Comparison of ENCODE assay signal across 1 cellular context in genomic region chr10:14838582-14839304, GRCh38.
TF ChIP-seq lines count a peak whose summit lies in the region.

No MANE protein-coding gene starts in this region.

TF ChIP-seq in K562, 482 proteins besides CTCF, POLR2A, EP300 and RAD21 (continues in another document):
- TF ChIP-seq SMAD1 (IDR thresholded peaks at IDR 0.05; ENCODE audit: low read depth, low read length, partially characterized antibody) (no peak), NFE2 (IDR thresholded peaks at IDR 0.05; ENCODE audit: low read depth) (no peak), DEAF1 (CRISPR knock-in tag; IDR thresholded peaks at IDR 0.05) (no peak), ELF4 (CRISPR knock-in tag; IDR thresholded peaks at IDR 0.05) (no peak), ARID4B (CRISPR knock-in tag; IDR thresholded peaks at IDR 0.05) (0 out of 2 replicates have a peak, but pooled peaks have one; percentile 17), ZNF274 (IDR thresholded peaks at IDR 0.05; ENCODE audit: borderline replicate concordance, low read depth, low read length) (no peak; the same call in 1 of the 2 replicates), TRIM25 (IDR thresholded peaks at IDR 0.05; ENCODE audit: borderline replicate concordance) (no peak), CBX1 (IDR thresholded peaks at IDR 0.05; ENCODE audit: low read depth) (no peak), CREM (IDR thresholded peaks at IDR 0.05; ENCODE audit: low read depth) (peak; percentile 44), THRAP3 (IDR thresholded peaks at IDR 0.05; ENCODE audit: borderline replicate concordance) (no peak), FIP1L1 (IDR thresholded peaks at IDR 0.05; ENCODE audit: low read depth, low read length, poor library complexity, severe bottlenecking) (peak; percentile 42), GTF2F1 (IDR thresholded peaks at IDR 0.05; ENCODE audit: low read depth, low read length) (no peak), STAG1 (CRISPR knock-in tag; IDR thresholded peaks at IDR 0.05; ENCODE audit: borderline replicate concordance) (0 out of 2 replicates have a peak, but pooled peaks have one; percentile 3), NCOA4 (IDR thresholded peaks at IDR 0.05; ENCODE audit: partially characterized antibody) (no peak), SIRT6 (IDR thresholded peaks at IDR 0.05; ENCODE audit: low read depth, low read length) (no peak), ZNF76 (CRISPR knock-in tag; IDR thresholded peaks at IDR 0.05; ENCODE audit: borderline replicate concordance) (no peak), USF2 (CRISPR knock-in tag; IDR thresholded peaks at IDR 0.05) (0 out of 2 replicates have a peak, but pooled peaks have one; percentile 2), ZBTB8A (IDR thresholded peaks at IDR 0.05; ENCODE audit: partially characterized antibody) (no peak), POLR2AphosphoS2 (IDR thresholded peaks at IDR 0.05; ENCODE audit: low read length) (no peak), EZH2 (IDR thresholded peaks at IDR 0.05; ENCODE audit: borderline replicate concordance, low read depth, low read length) (no peak), BMI1 (IDR thresholded peaks at IDR 0.05; ENCODE audit: low read length) (no peak), CHD1 (IDR thresholded peaks at IDR 0.05; ENCODE audit: low read length) (peak; percentile 77), ZSCAN29 (IDR thresholded peaks at IDR 0.05) (peak; percentile 5; the same call in 1 of the 2 replicates), KAT8 (IDR thresholded peaks at IDR 0.05; ENCODE audit: low read depth) (no peak), HMG20B (CRISPR knock-in tag; IDR thresholded peaks at IDR 0.05) (no peak), TAF15 (IDR thresholded peaks at IDR 0.05; ENCODE audit: low read depth, low read length) (no peak), KDM5B (IDR thresholded peaks at IDR 0.05; ENCODE audit: insufficient replicate concordance, low read depth, low read length) (no peak), PHTF2 (CRISPR knock-in tag; IDR thresholded peaks at IDR 0.05) (no peak), FOXP4 (CRISPR knock-in tag; IDR thresholded peaks at IDR 0.05; ENCODE audit: borderline replicate concordance) (no peak), CREB3L1 (IDR thresholded peaks at IDR 0.05; ENCODE audit: borderline replicate concordance, low read depth) (no peak), DPF2 (IDR thresholded peaks at IDR 0.05) (no peak), TEAD1 (CRISPR knock-in tag; IDR thresholded peaks at IDR 0.05) (no peak; a peak in 1 of 4 replicates), TAL1 (IDR thresholded peaks at IDR 0.05) (no peak), BRCA1 (IDR thresholded peaks at IDR 0.05) (no peak), BRCA1 (CRISPR knock-in tag; IDR thresholded peaks at IDR 0.05) (no peak), SAFB (IDR thresholded peaks at IDR 0.05; ENCODE audit: borderline replicate concordance, low read depth, low read length) (no peak), ZNF518B (CRISPR knock-in tag; IDR thresholded peaks at IDR 0.05) (no peak), ZFX (CRISPR knock-in tag; IDR thresholded peaks at IDR 0.05) (peak; percentile 57; the same call in 1 of the 2 replicates), ZNF75A (CRISPR knock-in tag; IDR thresholded peaks at IDR 0.05) (no peak), MCM2 (IDR thresholded peaks at IDR 0.05; ENCODE audit: low read depth) (no peak), PYGO2 (tag; IDR thresholded peaks at IDR 0.05) (no peak), ZFPM2 (CRISPR knock-in tag; IDR thresholded peaks at IDR 0.05) (no peak), MLLT1 (IDR thresholded peaks at IDR 0.05) (no peak), MITF (IDR thresholded peaks at IDR 0.05) (no peak), MLX (CRISPR knock-in tag; conservative IDR thresholded peaks at IDR 0.05) (no peak), ATF1 (CRISPR knock-in tag; IDR thresholded peaks at IDR 0.05) (no peak), ATF1 (tag; IDR thresholded peaks at IDR 0.05) (no peak), ZNF41 (CRISPR knock-in tag; conservative IDR thresholded peaks at IDR 0.05) (no peak)
